Comparison of ENCODE assay signal across 14 cellular contexts in the genomic region with DNA sequence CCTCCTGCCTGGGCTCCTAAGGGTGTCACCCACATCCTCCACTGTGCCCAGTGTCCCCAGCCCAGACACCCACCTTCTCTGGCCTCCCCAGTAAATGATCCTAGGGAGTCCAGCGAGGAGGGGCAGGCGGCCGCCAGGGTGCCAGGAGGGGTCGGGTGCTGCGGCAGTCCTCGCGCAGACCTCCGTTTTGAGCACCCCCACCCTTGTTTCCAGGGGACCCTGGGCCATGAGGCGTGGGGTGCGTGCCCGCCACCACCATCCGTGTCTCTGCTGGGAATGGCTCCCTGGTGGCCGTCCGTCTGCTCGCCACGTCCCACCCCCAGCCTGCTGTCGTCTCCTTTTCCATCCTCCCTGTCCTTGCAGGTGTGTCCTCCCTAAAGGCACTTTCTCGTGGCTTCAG.
DNase-seq lines count a peak whose midpoint lies in the region; ATAC-seq and TF ChIP-seq lines count a peak whose summit lies in the region.
"Had no signal": no experiment of that assay in that cellular context is flagged by ENCODE, and none has a peak within 500 bp of the region (broad histone marks: within the 10 kb centered on the region; RNA-seq: fewer than 3 reads in every experiment).

No MANE protein-coding gene starts in this region.

- H3K18ac ChIP-seq in trophoblast cell (ENCODE audit: low read length) = no peak overlapping the region

- no peak overlapping the region for H3K4me2 ChIP-seq in trophoblast cell (ENCODE audit: low read length)
- H3K4me2 ChIP-seq: BLaER1 treated with 17β-estradiol and CSF1 and Interleukin-3, amounts not matched to agents 10 nM and 100 nM had no signal

- peaks cover 16% of the 10 kb centered on the region for H3K9me3 Mint-ChIP-seq in activated naive CD8-positive, alpha-beta T cell treated with anti-CD3 and anti-CD28 coated beads, Interleukin-2, amount 10 ng/mL, durations not matched to agents 7 days and 5 days
- H3K9me3 Mint-ChIP-seq in activated naive CD8-positive, alpha-beta T cell treated with anti-CD3 and anti-CD28 coated beads, Interleukin-2, amount 50 U/mL, for 24 hours = peaks cover 8% of the 10 kb centered on the region

- no peaks in the 10 kb centered on the region for H3K4me1 Mint-ChIP-seq in activated naive CD8-positive, alpha-beta T cell treated with anti-CD3 and anti-CD28 coated beads, Interleukin-2, amount 10 ng/mL, durations not matched to agents 7 days and 5 days
- no peaks in the 10 kb centered on the region for H3K4me1 Mint-ChIP-seq in activated naive CD8-positive, alpha-beta T cell treated with anti-CD3 and anti-CD28 coated beads, Interleukin-2, amount 50 U/mL, for 24 hours

- no peak overlapping the region for H3K23ac ChIP-seq in trophoblast cell (ENCODE audit: low read length)

- no peak overlapping the region for H3K4me3 Mint-ChIP-seq in activated naive CD8-positive, alpha-beta T cell treated with anti-CD3 and anti-CD28 coated beads, Interleukin-2, amount 10 ng/mL, durations not matched to agents 7 days and 5 days
- no peak overlapping the region for H3K4me3 Mint-ChIP-seq in activated naive CD8-positive, alpha-beta T cell treated with anti-CD3 and anti-CD28 coated beads, Interleukin-2, amount 50 U/mL, for 24 hours
- H3K4me3 Mint-ChIP-seq: CD4-positive, alpha-beta T cell had no signal

- intact Hi-C loops in left lung (cut with DNase I) = no loop called here

- H2AFZ ChIP-seq in trophoblast cell (ENCODE audit: insufficient read depth, low read length, poor library complexity) = no peak overlapping the region

- DNase-seq in activated naive CD8-positive, alpha-beta T cell treated with anti-CD3 and anti-CD28 coated beads, Interleukin-2, amount 10 ng/mL, durations not matched to agents 7 days and 5 days = no peak
- no peak for DNase-seq in activated naive CD8-positive, alpha-beta T cell treated with anti-CD3 and anti-CD28 coated beads, Interleukin-2, amount 50 U/mL, for 24 hours
- DNase-seq in coronary artery (ENCODE audit: low spot score) (no peak), trophoblast cell (no peak), foreskin fibroblast (no peak), left lung (no peak), COLO668 (lab: John Stamatoyannopoulos, UW; ENCODE audit: unreplicated experiment) (no peak)
- DNase-seq: 8988T; ACHN; CD4-positive, alpha-beta T cell; GOT3 had no signal

- H3K4me1 ChIP-seq in trophoblast cell (ENCODE audit: control insufficient read depth in 1 of 2, insufficient read depth in 2 of 2, low read length in 2 of 2) (no peaks in the 10 kb centered on the region), left lung (peaks cover 0 to 6% of the 10 kb centered on the region in 2 donors)
- H3K4me1 ChIP-seq: BLaER1 treated with 17β-estradiol and CSF1 and Interleukin-3, amounts not matched to agents 10 nM and 100 nM; HAP-1 had no signal

- H4K91ac ChIP-seq in trophoblast cell (ENCODE audit: low read depth, low read length) = no peak overlapping the region

- peaks cover 74 to 85% of the 10 kb centered on the region in 2 experiments for H3K36me3 ChIP-seq in trophoblast cell (ENCODE audit: control insufficient read depth in 1 of 2, insufficient read depth in 2 of 2, low read length in 2 of 2)
- H3K36me3 ChIP-seq in left lung = peaks cover 0 to 66% of the 10 kb centered on the region in 2 donors
- H3K36me3 ChIP-seq: HAP-1 had no signal

- H3K79me2 ChIP-seq in trophoblast cell (ENCODE audit: control insufficient read depth, insufficient read depth, low read length, poor library complexity) = no peaks in the 10 kb centered on the region

- no peak overlapping the region for H3K14ac ChIP-seq in trophoblast cell (ENCODE audit: low read length)

- ATAC-seq in activated naive CD8-positive, alpha-beta T cell treated with anti-CD3 and anti-CD28 coated beads, Interleukin-2, amount 10 ng/mL, durations not matched to agents 7 days and 5 days (ENCODE audit: low read depth) = no peak
- no peak for ATAC-seq in activated naive CD8-positive, alpha-beta T cell treated with anti-CD3 and anti-CD28 coated beads, Interleukin-2, amount 50 U/mL, for 24 hours
- no peak for ATAC-seq in left lung
- ATAC-seq: GM12878 had no signal

- no peak overlapping the region for H2BK12ac ChIP-seq in trophoblast cell (ENCODE audit: low read length)

- H3K4me3 ChIP-seq in coronary artery = no peak overlapping the region
- no peak overlapping the region for H3K4me3 ChIP-seq in trophoblast cell (ENCODE audit: low read depth, low read length)
- H3K4me3 ChIP-seq in foreskin fibroblast (ENCODE audit: low read depth in 1 of 2, low read length in 2 of 2) = no peak overlapping the region
- H3K4me3 ChIP-seq in left lung = no peak overlapping the region
- H3K4me3 ChIP-seq: BLaER1 treated with 17β-estradiol and CSF1 and Interleukin-3, amounts not matched to agents 10 nM and 100 nM; GM12878; HAP-1 had no signal

- H3K27me3 Mint-ChIP-seq in activated naive CD8-positive, alpha-beta T cell treated with anti-CD3 and anti-CD28 coated beads, Interleukin-2, amount 10 ng/mL, durations not matched to agents 7 days and 5 days = no peaks in the 10 kb centered on the region
- H3K27me3 Mint-ChIP-seq in activated naive CD8-positive, alpha-beta T cell treated with anti-CD3 and anti-CD28 coated beads, Interleukin-2, amount 50 U/mL, for 24 hours = no peaks in the 10 kb centered on the region
- H3K27me3 Mint-ChIP-seq: CD4-positive, alpha-beta T cell had no signal

- H2BK5ac ChIP-seq in trophoblast cell (ENCODE audit: low read depth, low read length, poor library complexity) = no peak overlapping the region

- H2AK5ac ChIP-seq in trophoblast cell (ENCODE audit: low read length) = no peak overlapping the region

- POLR2A ChIA-PET in activated naive CD8-positive, alpha-beta T cell treated with anti-CD3 and anti-CD28 coated beads, Interleukin-2, amount 10 ng/mL, durations not matched to agents 7 days and 5 days (lab: Charles Lee) = no interaction called here

- no peak overlapping the region for H3K4ac ChIP-seq in trophoblast cell (ENCODE audit: low read depth, low read length)

- no CpG with 5 or more reads among the region's 18 CpGs for WGBS in trophoblast cell (ENCODE audit: extremely low coverage, insufficient coverage, insufficient read length)

- H3K27ac Mint-ChIP-seq in activated naive CD8-positive, alpha-beta T cell treated with anti-CD3 and anti-CD28 coated beads, Interleukin-2, amount 10 ng/mL, durations not matched to agents 7 days and 5 days = peak overlapping the region; percentile 32
- no peak overlapping the region for H3K27ac Mint-ChIP-seq in activated naive CD8-positive, alpha-beta T cell treated with anti-CD3 and anti-CD28 coated beads, Interleukin-2, amount 50 U/mL, for 24 hours
- H3K27ac Mint-ChIP-seq: CD4-positive, alpha-beta T cell had no signal

- peak overlapping the region; percentile 6 for H4K12ac ChIP-seq in trophoblast cell (ENCODE audit: low read depth, low read length)

- no peak overlapping the region for H4K8ac ChIP-seq in trophoblast cell (ENCODE audit: low read depth, low read length)

- peaks cover 8% of the 10 kb centered on the region for H3K9me3 ChIP-seq in trophoblast cell (ENCODE audit: insufficient read depth, low read depth, low read length)
- H3K9me3 ChIP-seq in left lung = peaks cover 0 to 32% of the 10 kb centered on the region in 2 donors

- H3K27ac ChIP-seq in coronary artery = peak overlapping the region; percentile 64 to 94
- no peak overlapping the region for H3K27ac ChIP-seq in trophoblast cell (ENCODE audit: low read depth, low read length)
- H3K27ac ChIP-seq in left lung = no peak overlapping the region
- H3K27ac ChIP-seq: BLaER1 treated with 17β-estradiol and CSF1 and Interleukin-3, amounts not matched to agents 10 nM and 100 nM had no signal

- H3K79me1 ChIP-seq in trophoblast cell (ENCODE audit: low read length) = no peaks in the 10 kb centered on the region

- H3K9ac ChIP-seq in trophoblast cell (ENCODE audit: low read length) = no peak overlapping the region
- H3K9ac ChIP-seq: BLaER1 treated with 17β-estradiol and CSF1 and Interleukin-3, amounts not matched to agents 10 nM and 100 nM had no signal

- H2BK120ac ChIP-seq in trophoblast cell (ENCODE audit: insufficient read depth, low read length, poor library complexity) = no peak overlapping the region

- H3K36me3 Mint-ChIP-seq in activated naive CD8-positive, alpha-beta T cell treated with anti-CD3 and anti-CD28 coated beads, Interleukin-2, amount 10 ng/mL, durations not matched to agents 7 days and 5 days = peaks cover 39% of the 10 kb centered on the region
- peaks cover 38% of the 10 kb centered on the region for H3K36me3 Mint-ChIP-seq in activated naive CD8-positive, alpha-beta T cell treated with anti-CD3 and anti-CD28 coated beads, Interleukin-2, amount 50 U/mL, for 24 hours (ENCODE audit: low read depth)

- H3K27me3 ChIP-seq in trophoblast cell (ENCODE audit: insufficient read depth, low read length) (no peaks in the 10 kb centered on the region), left lung (no peaks in the 10 kb centered on the region)
- H3K27me3 ChIP-seq: BLaER1 treated with 17β-estradiol and CSF1 and Interleukin-3, amounts not matched to agents 10 nM and 100 nM had no signal

- TF ChIP-seq CTCF in coronary artery (IDR thresholded peaks at IDR 0.05) = no peak
- TF ChIP-seq CTCF in foreskin fibroblast (IDR thresholded peaks at IDR 0.05; ENCODE audit: low read depth, low read length) = no peak
- TF ChIP-seq CTCF in left lung (IDR thresholded peaks at IDR 0.05) = no peak

Comparison
In these comparisons a context has a peak if more than half of its experiments do, and no peak if none do; other contexts are left out.
1. H3K27ac ChIP-seq: peak in coronary artery (2 of 2); none in trophoblast cell (single experiment) and left lung (0 of 2).